Comparison of ENCODE assay signal across 8 cellular contexts in genomic region chr22:20205964-20206708, GRCh38. TPM values are rescaled to one million over a fixed set of nuclear protein-coding genes. Genes with fewer than 3 reads are reported as not detected.
DNase-seq lines count a peak whose midpoint lies in the region; ATAC-seq and TF ChIP-seq lines count a peak whose summit lies in the region.

No MANE protein-coding gene starts in this region.

- TF ChIP-seq CTCF in GM13977 (IDR thresholded peaks at IDR 0.05; ENCODE audit: extremely low read depth, insufficient read depth, missing control alignments): no peak

- H3K27ac Mint-ChIP-seq in T-cell: peak overlapping the region; percentile 94 to 95

- H3K4me3 Mint-ChIP-seq in T-cell: peak overlapping the region; percentile 88 to 92 (median 92)

- no peaks in the 10 kb centered on the region for H3K9me3 Mint-ChIP-seq in T-cell

- CTCF ChIA-PET in T-cell (lab: Charles Lee): no interaction called here

- DNase-seq in GM13977 (ENCODE audit: low spot score) (peak; percentile 76), T-cell (peak; percentile 40 to 76 (median 60)), amniotic epithelial cell (ENCODE audit: low read depth) (peak; percentile 70), iPS-NIHi7 (ENCODE audit: extremely low spot score) (peak; percentile 62)
- peak; percentile 36 to 66 for DNase-seq in stimulated activated CD4-positive, alpha-beta T cell treated with anti-CD3 and anti-CD28 coated beads, Interleukin-15, amount 100 ng/mL, for 48 hours (ENCODE audit: low read depth in 2 of 2)
- no peak for DNase-seq in NK-92 treated with Interleukin-12 subunit alpha and Interleukin-12 subunit beta, amount 100 ng/mL, for 24 hours (lab: John Stamatoyannopoulos, UW)

- H3K4me1 Mint-ChIP-seq in T-cell: peaks cover 25 to 27% (median 26%) of the 10 kb centered on the region in 3 donors

- POLR2A ChIA-PET in T-cell (lab: Charles Lee): no interaction called here

- ATAC-seq in HG03378 (IDR thresholded peaks at IDR 0.05; ENCODE audit: unreplicated experiment) (peak; percentile 64), T-cell (replicated peaks in 1 of 4) (peak; percentile 91 to 99 (median 96)), HG03520 (IDR thresholded peaks at IDR 0.05; ENCODE audit: unreplicated experiment) (no peak)

- in situ Hi-C loops in GM13977 (cut with MboI; ENCODE audit: low pct_unique_long_range_greater_than_20kb, low sequenced_read_pairs, unreplicated experiment): no loop called here

- H3K27me3 Mint-ChIP-seq in T-cell: no peaks in the 10 kb centered on the region

- H3K36me3 Mint-ChIP-seq in T-cell: no peaks in the 10 kb centered on the region

RNA-seq across cellular contexts. Expression of gene CCDC188, which starts 55.3 kb away (rescaled TPM):
- under 1 TPM in 3 of 5 donors, not detected in 2; 0.18 to 0.66 (median 0.58) TPM for total RNA-seq in T-cell
